ENCODE assay signal across 11 cellular contexts in genomic region chr20:9218412-9219001, GRCh38.
DNase-seq lines count a peak whose midpoint lies in the region; ATAC-seq, FAIRE-seq and TF ChIP-seq lines count a peak whose summit lies in the region.
"Had no signal": no experiment of that assay in that cellular context is flagged by ENCODE, and none has a peak within 500 bp of the region (broad histone marks: within the 10 kb centered on the region; RNA-seq: fewer than 3 reads in every experiment).

No MANE protein-coding gene starts in this region.

- H3K27me3 Mint-ChIP-seq in endodermal cell (ENCODE audit: insufficient read depth): no peaks in the 10 kb centered on the region

- TF ChIP-seq POLR2A in H54 (IDR thresholded peaks at IDR 0.05; ENCODE audit: low read depth, low read length) (no peak), heart left ventricle (IDR thresholded peaks at IDR 0.05) (no peak), gastrocnemius medialis (IDR thresholded peaks at IDR 0.05) (no peak)

- H3K4me3 Mint-ChIP-seq in endodermal cell: no peak overlapping the region

- H3K9me3 ChIP-seq in heart left ventricle: peaks cover 0 to 3% (median 0%) of the 10 kb centered on the region in 12 donors
- H3K9me3 ChIP-seq in gastrocnemius medialis: no peaks in the 10 kb centered on the region
- no peaks in the 10 kb centered on the region for H3K9me3 ChIP-seq in endodermal cell (ENCODE audit: control insufficient read depth, low read length)

- H3K27ac ChIP-seq in heart left ventricle (peak overlapping the region in 11 of 12 donors; percentile 16 to 75 (median 62)), gastrocnemius medialis (peak overlapping the region; percentile 52 to 72 (median 60)), endodermal cell (ENCODE audit: low read depth, low read length) (no peak overlapping the region)

- 36 to 53% (median 40%) methylated on average over 7 of the region's 7 CpGs for WGBS in heart left ventricle, 4 donors
- 93 to 94% methylated on average over 4 to 7 of the region's 7 CpGs for WGBS in endodermal cell (ENCODE audit: insufficient coverage in 1 of 2, insufficient read length in 1 of 2), 2 experiments

- DNase-seq in H54 (ENCODE audit: insufficient read length, low spot score): peak; percentile 20
- peak; percentile 60 for DNase-seq in SK-MEL-5 (ENCODE audit: low read depth, low spot score)
- DNase-seq in heart left ventricle: no peak
- no peak for DNase-seq in gastrocnemius medialis
- no peak for DNase-seq in mucosa of gallbladder (ENCODE audit: low spot score)
- DNase-seq in endodermal cell: no peak
- no peak for DNase-seq in SW 1271 (lab: John Stamatoyannopoulos, UW)
- no peak for DNase-seq in D721Med (ENCODE audit: insufficient read length, low spot score)
- DNase-seq: effector memory CD4-positive, alpha-beta T cell; NCI-H1105; T-helper 2 cell had no signal

- peaks cover 0 to 35% (median 16%) of the 10 kb centered on the region in 12 donors for H3K4me1 ChIP-seq in heart left ventricle
- H3K4me1 ChIP-seq in gastrocnemius medialis: peaks cover 0 to 16% of the 10 kb centered on the region in 2 donors
- H3K4me1 ChIP-seq in endodermal cell (ENCODE audit: control insufficient read depth, insufficient read depth, low read length): no peaks in the 10 kb centered on the region

- in situ Hi-C loops in SK-MEL-5 (cut with HindIII; ENCODE audit: low pct_unique_long_range_greater_than_20kb, low sequenced_read_pairs): no loop called here
- in situ Hi-C loops in gastrocnemius medialis (cut with MboI; ENCODE audit: low sequenced_read_pairs in 4 of 4): no loop called here

- H3K4me3 ChIP-seq in heart left ventricle (peak overlapping the region in 1 of 12 donors; percentile 4), gastrocnemius medialis (peak overlapping the region in 2 of 4 donors; percentile 9 to 12), endodermal cell (ENCODE audit: low read length) (no peak overlapping the region)

- H3K9me3 Mint-ChIP-seq in endodermal cell: no peaks in the 10 kb centered on the region

- no peaks in the 10 kb centered on the region for H3K36me3 Mint-ChIP-seq in endodermal cell (ENCODE audit: low read depth)

- ATAC-seq in heart left ventricle (peak; percentile 52 to 85 (median 76)), gastrocnemius medialis (peak; percentile 92 to 95)

- peaks cover 6% of the 10 kb centered on the region for H3K4me1 Mint-ChIP-seq in endodermal cell

- intact Hi-C loops in heart left ventricle (cut with DNase I) (loop anchor here in 2 of 10 donors (10.0 kb wide), 2 partner anchors 54 to 126 kb away; no protein-coding TSS in a partner anchor), gastrocnemius medialis (cut with DNase I; ENCODE audit: low total_unique reads) (no loop called here)

- H3K27me3 ChIP-seq in heart left ventricle (no peaks in the 10 kb centered on the region), gastrocnemius medialis (no peaks in the 10 kb centered on the region), endodermal cell (ENCODE audit: control insufficient read depth, insufficient read depth, low read length, poor library complexity, severe bottlenecking) (no peaks in the 10 kb centered on the region)

- no peak for TF ChIP-seq CTCF in heart left ventricle (IDR thresholded peaks at IDR 0.05)
- TF ChIP-seq CTCF in gastrocnemius medialis (IDR thresholded peaks at IDR 0.05 in 4 of 5, conservative IDR thresholded peaks at IDR 0.05 in 1 of 5): no peak
- no peak for TF ChIP-seq CTCF in endodermal cell (conservative IDR thresholded peaks at IDR 0.05)
- no peak for TF ChIP-seq CTCF in D721Med (IDR thresholded peaks at IDR 0.05; ENCODE audit: insufficient read depth, missing control alignments)

- no peak overlapping the region for H3K27ac Mint-ChIP-seq in endodermal cell

- no peak overlapping the region for H3K9ac ChIP-seq in endodermal cell (ENCODE audit: extremely low read depth, low read length, poor library complexity, severe bottlenecking)

- H3K36me3 ChIP-seq in heart left ventricle (no peaks in the 10 kb centered on the region), gastrocnemius medialis (no peaks in the 10 kb centered on the region), endodermal cell (ENCODE audit: control insufficient read depth, insufficient read depth, low read length) (no peaks in the 10 kb centered on the region)

- no peak for FAIRE-seq in H54 (lab: Jason Lieb, UNC)
- FAIRE-seq in D721Med (lab: Jason Lieb, UNC): no peak

Comparison
In these comparisons a context has a peak if more than half of its experiments do, and no peak if none do; other contexts are left out.
1. DNase-seq: peak in H54 (single experiment) and SK-MEL-5 (single experiment); none in heart left ventricle (0 of 5), gastrocnemius medialis (0 of 2), mucosa of gallbladder (single experiment), endodermal cell (single experiment), SW 1271 (0 of 2) and D721Med (single experiment).